In genomic region chr18:7205346-7205745, GRCh38 we compare ENCODE assay signal across 33 cellular contexts. TPM values are rescaled to one million over a fixed set of nuclear protein-coding genes. Genes with fewer than 3 reads are reported as not detected.
DNase-seq lines count a peak whose midpoint lies in the region; ATAC-seq, FAIRE-seq and TF ChIP-seq lines count a peak whose summit lies in the region.
"Had no signal": no experiment of that assay in that cellular context is flagged by ENCODE, and none has a peak within 500 bp of the region (broad histone marks: within the 10 kb centered on the region; RNA-seq: fewer than 3 reads in every experiment).

No MANE protein-coding gene starts in this region.

- H3K9me3 ChIP-seq in breast epithelium (no peaks in the 10 kb centered on the region), lung (ENCODE audit: control insufficient read depth in 2 of 2, insufficient read depth in 1 of 2, low read length in 1 of 2) (peaks cover 0 to under 1% of the 10 kb centered on the region in 2 donors), thyroid gland (no peaks in the 10 kb centered on the region)
- H3K9me3 ChIP-seq: transverse colon had no signal

- DNase-seq in breast epithelium (ENCODE audit: low spot score in 2 of 2): no peak
- no peak for DNase-seq in MCF 10A (ENCODE audit: unreplicated experiment)
- peak; percentile 26 for DNase-seq in fibroblast of peridontal ligament (ENCODE audit: extremely low read depth)
- no peak for DNase-seq in lung (ENCODE audit: low spot score)
- no peak for DNase-seq in thyroid gland
- no peak for DNase-seq in retina
- DNase-seq in GM19239 (ENCODE audit: insufficient read length, low spot score): no peak
- DNase-seq: activated CD8-positive, alpha-beta T cell treated with anti-CD3 and anti-CD28 coated beads for 36 hours; activated gamma-delta T cell; activated naive CD8-positive, alpha-beta T cell treated with anti-CD3 and anti-CD28 coated beads, Interleukin-2, amount 50 U/mL, for 24 hours; caudate nucleus; CD8-positive, alpha-beta memory T cell; DMS53; GM23248; NCI-H1092; NCI-H187 treated with DMSO at 0.1 percent for 48 hours; NCI-H69; RPMI8226; stimulated activated CD4-positive, alpha-beta T cell treated with anti-CD3 and anti-CD28 coated beads, Interleukin-4, amount 100 ng/mL, for 1 hour; stimulated activated naive CD4-positive, alpha-beta T cell treated with Interleukin-2 at 50 U/mL for 16 hours; transverse colon had no signal

- POLR2A ChIA-PET in MCF 10A (lab: Yijun Ruan, JAX): interaction anchor here (0.7 kb wide), 1 partner anchor 11 kb away, joined by 3 read pairs; no protein-coding TSS in a partner anchor

- H3K27ac ChIP-seq in breast epithelium: peak overlapping the region; percentile 27 to 62
- no peak overlapping the region for H3K27ac ChIP-seq in lung (ENCODE audit: low read depth in 1 of 2, low read length in 1 of 2)
- H3K27ac ChIP-seq in thyroid gland: peak overlapping the region; percentile 4 to 86 (median 85)
- H3K27ac ChIP-seq: 22Rv1, epithelial cell of prostate, GM23248 had no signal

- peak; percentile 7 for ATAC-seq in lung (ENCODE audit: insufficient read depth, low FRiP score)
- ATAC-seq in HG03521 (IDR thresholded peaks at IDR 0.05; ENCODE audit: unreplicated experiment): no peak
- ATAC-seq: activated CD8-positive, alpha-beta T cell treated with anti-CD3 and anti-CD28 coated beads for 36 hours; activated naive CD8-positive, alpha-beta T cell treated with anti-CD3 and anti-CD28 coated beads, Interleukin-2, amount 50 U/mL, for 24 hours; GM12878; WTC11 had no signal

- no peaks in the 10 kb centered on the region for H3K27me3 Mint-ChIP-seq in MCF 10A (ENCODE audit: insufficient read depth, unreplicated experiment)
- H3K27me3 Mint-ChIP-seq: activated CD8-positive, alpha-beta T cell treated with anti-CD3 and anti-CD28 coated beads for 36 hours; activated naive CD8-positive, alpha-beta T cell treated with anti-CD3 and anti-CD28 coated beads, Interleukin-2, amount 50 U/mL, for 24 hours; CD8-positive, alpha-beta memory T cell had no signal

- no peak for TF ChIP-seq CTCF in breast epithelium (IDR thresholded peaks at IDR 0.05)
- no peak for TF ChIP-seq CTCF in MCF 10A (IDR thresholded peaks at IDR 0.05; ENCODE audit: unreplicated experiment)
- no peak for TF ChIP-seq CTCF in lung (IDR thresholded peaks at IDR 0.05; ENCODE audit: control extremely low read depth, extremely low read depth)
- TF ChIP-seq CTCF in thyroid gland (IDR thresholded peaks at IDR 0.05): no peak

- peaks cover 0 to 6% of the 10 kb centered on the region in 2 donors for H3K4me1 ChIP-seq in breast epithelium
- peaks cover 0 to 6% of the 10 kb centered on the region in 2 donors for H3K4me1 ChIP-seq in lung (ENCODE audit: control insufficient read depth in 2 of 2, insufficient read depth in 2 of 2, low read length in 2 of 2)
- peaks cover 62 to 66% of the 10 kb centered on the region in 2 donors for H3K4me1 ChIP-seq in thyroid gland

- CTCF ChIA-PET in MCF 10A (lab: Yijun Ruan, JAX): no interaction called here

- no peak for FAIRE-seq in GM19239 (lab: Jason Lieb, UNC)
- FAIRE-seq: GM12878 had no signal

- no peaks in the 10 kb centered on the region for H3K36me3 ChIP-seq in breast epithelium
- H3K36me3 ChIP-seq in lung (ENCODE audit: control insufficient read depth in 2 of 2, insufficient read depth in 2 of 2, low read length in 2 of 2): no peaks in the 10 kb centered on the region
- no peaks in the 10 kb centered on the region for H3K36me3 ChIP-seq in thyroid gland
- H3K36me3 ChIP-seq: transverse colon had no signal

- no peaks in the 10 kb centered on the region for H3K4me1 Mint-ChIP-seq in MCF 10A (ENCODE audit: insufficient read depth, unreplicated experiment)
- H3K4me1 Mint-ChIP-seq: activated naive CD8-positive, alpha-beta T cell treated with anti-CD3 and anti-CD28 coated beads, Interleukin-2, amount 50 U/mL, for 24 hours; CD8-positive, alpha-beta memory T cell had no signal

- H3K27me3 ChIP-seq in breast epithelium: no peaks in the 10 kb centered on the region
- no peaks in the 10 kb centered on the region for H3K27me3 ChIP-seq in lung (ENCODE audit: control insufficient read depth, insufficient read depth)
- no peaks in the 10 kb centered on the region for H3K27me3 ChIP-seq in thyroid gland
- H3K27me3 ChIP-seq: transverse colon had no signal

- H3K36me3 Mint-ChIP-seq in MCF 10A (ENCODE audit: insufficient read depth, unreplicated experiment): no peaks in the 10 kb centered on the region
- H3K36me3 Mint-ChIP-seq: CD8-positive, alpha-beta memory T cell; WTC11 had no signal

- TF ChIP-seq POLR2A in breast epithelium (IDR thresholded peaks at IDR 0.05): no peak
- no peak for TF ChIP-seq POLR2A in thyroid gland (IDR thresholded peaks at IDR 0.05)

- no TSS peak for BruUV-seq in MCF 10A (replicated peaks; lab: Mats Ljungman, UMichigan)

- no peak overlapping the region for H3K27ac Mint-ChIP-seq in MCF 10A (ENCODE audit: low read depth, unreplicated experiment)
- H3K27ac Mint-ChIP-seq: activated CD8-positive, alpha-beta T cell treated with anti-CD3 and anti-CD28 coated beads for 36 hours; activated naive CD8-positive, alpha-beta T cell treated with anti-CD3 and anti-CD28 coated beads, Interleukin-2, amount 50 U/mL, for 24 hours; CD8-positive, alpha-beta memory T cell; T-helper 2 cell treated with Interferon-gamma antibody and Interleukin-4, amounts not matched to agents 5 μg/mL and 100 μg/mL, for 36 hours; WTC11 had no signal

- intact Hi-C loops in breast epithelium (cut with DNase I; ENCODE audit: low total_unique reads): no loop called here
- intact Hi-C loops in MCF 10A (cut with micrococcal nuclease): no loop called here
- intact Hi-C loops in thyroid gland (cut with DNase I): no loop called here

- H3K9me3 Mint-ChIP-seq in MCF 10A (ENCODE audit: unreplicated experiment): no peaks in the 10 kb centered on the region
- H3K9me3 Mint-ChIP-seq: activated CD8-positive, alpha-beta T cell treated with anti-CD3 and anti-CD28 coated beads for 36 hours; activated naive CD8-positive, alpha-beta T cell treated with anti-CD3 and anti-CD28 coated beads, Interleukin-2, amount 50 U/mL, for 24 hours; neural crest cell; T-helper 2 cell treated with Interferon-gamma antibody and Interleukin-4, amounts not matched to agents 5 μg/mL and 100 μg/mL, for 36 hours; WTC11 had no signal

- H3K4me3 ChIP-seq in breast epithelium (no peak overlapping the region), lung (no peak overlapping the region), thyroid gland (replicated peaks in 1 of 3) (no peak overlapping the region)
- H3K4me3 ChIP-seq: GM12878, GM23248, skin epidermis, transverse colon had no signal

- no peak overlapping the region for H3K4me3 Mint-ChIP-seq in MCF 10A (ENCODE audit: unreplicated experiment)
- H3K4me3 Mint-ChIP-seq: activated CD8-positive, alpha-beta T cell treated with anti-CD3 and anti-CD28 coated beads for 36 hours; activated naive CD8-positive, alpha-beta T cell treated with anti-CD3 and anti-CD28 coated beads, Interleukin-2, amount 50 U/mL, for 24 hours; CD8-positive, alpha-beta memory T cell; neural crest cell; T-helper 2 cell treated with Interferon-gamma antibody and Interleukin-4, amounts not matched to agents 5 μg/mL and 100 μg/mL, for 36 hours; WTC11 had no signal

RNA-seq across cellular contexts. Expression of gene LRRC30, which starts 25.5 kb away (rescaled TPM):
- total RNA-seq in breast epithelium (not detected), MCF 10A (2022) (not detected in 2 replicates), lung (not detected), thyroid gland (not detected)
- polyA plus RNA-seq in lung: not detected
- total RNA-seq: activated CD8-positive, alpha-beta T cell treated with anti-CD3 and anti-CD28 coated beads for 36 hours; CD8-positive, alpha-beta memory T cell; dermis microvascular lymphatic vessel endothelial cell; GM12878; GM23248; LHCN-M2; mucosa of gallbladder; neural crest cell; posterior vena cava; transverse colon; WTC11 had no signal
- polyA plus RNA-seq: CD8-positive, alpha-beta memory T cell; GM12878; GM23248 had no signal

Comparison
In these comparisons a context has a peak if more than half of its experiments do, and no peak if none do; other contexts are left out.
1. H3K27ac ChIP-seq: peak in breast epithelium (2 of 2) and thyroid gland (3 of 3); none in lung (0 of 2).